Comparison of ENCODE assay signal across 9 cellular contexts in genomic region chr3:71752911-71753715, GRCh38. TPM values are rescaled to one million over a fixed set of nuclear protein-coding genes. Genes with fewer than 3 reads are reported as not detected.
DNase-seq lines count a peak whose midpoint lies in the region; ATAC-seq and TF ChIP-seq lines count a peak whose summit lies in the region.
"Had no signal": no experiment of that assay in that cellular context is flagged by ENCODE, and none has a peak within 500 bp of the region (broad histone marks: within the 10 kb centered on the region; RNA-seq: fewer than 3 reads in every experiment).

No MANE protein-coding gene starts in this region.

- 43 to 56% methylated on average over 8 to 9 of the region's 67 CpGs for WGBS in gastroesophageal sphincter (ENCODE audit: low coverage in 1 of 2), 2 donors
- 21 to 25% methylated on average over 31 of the region's 67 CpGs for WGBS in lower leg skin, 2 donors

- in situ Hi-C loops in G401 (cut with HindIII; ENCODE audit: low sequenced_read_pairs) = no loop called here

- H3K9me3 ChIP-seq in WERI-Rb-1 (ENCODE audit: severe bottlenecking) (no peaks in the 10 kb centered on the region), gastroesophageal sphincter (no peaks in the 10 kb centered on the region)

- ATAC-seq in gastroesophageal sphincter (peak; percentile 17), HG03520 (IDR thresholded peaks at IDR 0.05; ENCODE audit: unreplicated experiment) (no peak), HG03280 (IDR thresholded peaks at IDR 0.05; ENCODE audit: unreplicated experiment) (no peak)

- H3K4me1 ChIP-seq in gastroesophageal sphincter = peaks cover 0 to 27% (median 0%) of the 10 kb centered on the region in 3 donors

- intact Hi-C loops in lower leg skin (cut with DNase I; ENCODE audit: low total_unique reads) = no loop called here

- DNase-seq in G401 (ENCODE audit: low spot score) = peak; percentile 59
- DNase-seq in WERI-Rb-1 = peak; percentile 19
- peak; percentile 59 for DNase-seq in retina
- no peak for DNase-seq in DMS53 (lab: John Stamatoyannopoulos, UW)
- DNase-seq in lower leg skin (ENCODE audit: low spot score in 2 of 2) = no peak

- H3K4me3 ChIP-seq in WERI-Rb-1 (ENCODE audit: low read depth, low read length) (peak overlapping the region; percentile 53), gastroesophageal sphincter (peak overlapping the region; percentile 31 to 65), lower leg skin (ENCODE audit: low read depth, poor library complexity, severe bottlenecking) (no peak overlapping the region)

- TF ChIP-seq CTCF in WERI-Rb-1 (IDR thresholded peaks at IDR 0.05; ENCODE audit: low read depth, low read length) (0 out of 2 replicates have a peak, but pooled peaks have one; percentile 7), gastroesophageal sphincter (IDR thresholded peaks at IDR 0.05) (no peak), lower leg skin (IDR thresholded peaks at IDR 0.05) (no peak)

- no peak for TF ChIP-seq POLR2A in gastroesophageal sphincter (IDR thresholded peaks at IDR 0.05)
- no peak for TF ChIP-seq POLR2A in lower leg skin (IDR thresholded peaks at IDR 0.05)

- no peak for TF ChIP-seq EP300 in gastroesophageal sphincter (IDR thresholded peaks at IDR 0.05)

- H3K27me3 ChIP-seq in WERI-Rb-1 (ENCODE audit: insufficient read depth, low read depth, severe bottlenecking) = no peaks in the 10 kb centered on the region
- peaks cover 26% of the 10 kb centered on the region for H3K27me3 ChIP-seq in gastroesophageal sphincter

- H3K36me3 ChIP-seq in WERI-Rb-1 (no peaks in the 10 kb centered on the region), gastroesophageal sphincter (no peaks in the 10 kb centered on the region)

- H3K27ac ChIP-seq in WERI-Rb-1 (no peak overlapping the region), gastroesophageal sphincter (peak overlapping the region in 1 of 4 donors; percentile 44)

RNA-seq across cellular contexts. Expression of gene GPR27, which starts 0.5 kb away (rescaled TPM):
- total RNA-seq in G401 (2014; rRNA removed; shearing (Covaris generic)) = 0.31 TPM in 1 of 2 replicates, not detected in the other
- total RNA-seq in gastroesophageal sphincter (1 to 10 TPM; 1.7 to 2.8 (median 2.0) TPM), lower leg skin (1 to 10 TPM; 1.9 to 4.5 (median 2.5) TPM)

RNA-seq across cellular contexts. Expression of gene EIF4E3, which starts 27.9 kb away (rescaled TPM):
- total RNA-seq in G401 (2014; rRNA removed; shearing (Covaris generic)) = not detected in 2 replicates
- total RNA-seq in gastroesophageal sphincter (10 to 100 TPM; 28.8 to 55.8 (median 41.6) TPM), lower leg skin (10 to 100 TPM; 11.4 to 13.5 (median 12.8) TPM)

RNA-seq across cellular contexts. Expression of gene PROK2, which starts 31.8 kb away (rescaled TPM):
- not detected in 2 replicates for total RNA-seq in G401 (2014; rRNA removed; shearing (Covaris generic))
- total RNA-seq in gastroesophageal sphincter (1 to 10 TPM in 2 of 4 donors, not detected in 2; 1.1 to 1.3 TPM), lower leg skin (not detected)
- total RNA-seq: renal cortical epithelial cell had no signal

Comparison
In these comparisons a context has a peak if more than half of its experiments do, and no peak if none do; other contexts are left out.
1. DNase-seq: peak in G401 (single experiment), WERI-Rb-1 (single experiment) and retina (single experiment); none in DMS53 (single experiment) and lower leg skin (0 of 2).
2. RNA of gene EIF4E3, which starts 27.9 kb away (total RNA-seq): 28.8 to 55.8 TPM in gastroesophageal sphincter and 11.4 to 13.5 TPM in lower leg skin; not detected in G401; every median in the first group is over 10 times any median in the second.